11 cellular contexts compared by ENCODE assay signal in the genomic region with DNA sequence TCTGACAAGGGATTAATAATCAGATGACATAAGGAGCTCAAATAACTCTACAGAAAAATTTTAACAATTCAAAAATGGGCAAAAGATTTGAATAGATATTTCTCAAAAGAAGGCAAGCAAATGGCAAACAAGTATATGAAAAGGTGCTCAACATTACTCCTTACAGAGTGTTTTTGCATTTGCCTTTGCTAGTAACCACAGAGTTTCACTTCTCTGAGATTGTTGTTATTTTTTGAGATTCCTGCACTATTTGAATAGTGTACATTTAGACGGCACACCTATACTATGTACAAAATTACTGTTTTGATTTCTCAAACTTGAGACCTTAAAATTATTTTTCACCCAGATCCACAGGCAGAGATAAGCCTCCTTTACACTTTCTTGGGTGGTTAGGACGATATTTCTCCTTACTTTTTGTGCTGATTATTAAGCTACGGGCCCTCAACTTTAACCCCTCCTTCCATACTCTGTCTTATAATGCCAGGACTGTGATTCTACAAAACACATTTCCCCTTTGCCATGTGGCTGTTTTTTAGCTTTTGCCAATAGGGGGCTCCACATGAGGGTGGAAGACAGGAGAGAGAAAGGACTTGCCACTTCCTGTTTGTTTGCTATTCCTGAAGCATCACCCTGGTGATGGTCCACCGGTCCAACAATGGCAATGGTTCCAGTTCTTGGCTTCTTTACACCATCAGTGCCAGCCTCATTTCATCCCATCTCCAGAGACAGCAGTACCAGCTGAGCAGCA.
DNase-seq lines count a peak whose midpoint lies in the region; ATAC-seq and TF ChIP-seq lines count a peak whose summit lies in the region.
"Had no signal": no experiment of that assay in that cellular context is flagged by ENCODE, and none has a peak within 500 bp of the region (broad histone marks: within the 10 kb centered on the region; RNA-seq: fewer than 3 reads in every experiment).

No MANE protein-coding gene starts in this region.

- H3K27ac Mint-ChIP-seq in effector memory CD8-positive, alpha-beta T cell, result no peak overlapping the region
- H3K27ac Mint-ChIP-seq in Caco-2 (ENCODE audit: unreplicated experiment), result no peak overlapping the region

- H3K4me1 Mint-ChIP-seq in effector memory CD8-positive, alpha-beta T cell (ENCODE audit: low read depth in 2 of 2), result peaks cover 0 to 2% of the 10 kb centered on the region in 2 donors
- H3K4me1 Mint-ChIP-seq in Caco-2 (ENCODE audit: low read depth, unreplicated experiment), result no peaks in the 10 kb centered on the region

- no peaks in the 10 kb centered on the region for H3K9me3 Mint-ChIP-seq in effector memory CD8-positive, alpha-beta T cell
- H3K9me3 Mint-ChIP-seq in Caco-2 (ENCODE audit: unreplicated experiment), result no peaks in the 10 kb centered on the region

- H3K27me3 ChIP-seq in foreskin keratinocyte (peaks cover 4% of the 10 kb centered on the region), Caco-2 (replicated peaks; ENCODE audit: control insufficient read depth, insufficient read depth, low read length) (no peaks in the 10 kb centered on the region)

- peaks cover 2% of the 10 kb centered on the region; the same call in 1 of the 2 replicates for H3K9me3 ChIP-seq in Caco-2

- H3K27me3 Mint-ChIP-seq in effector memory CD8-positive, alpha-beta T cell, result peaks cover 35 to 38% of the 10 kb centered on the region in 2 donors
- H3K27me3 Mint-ChIP-seq in Caco-2 (ENCODE audit: insufficient read depth, unreplicated experiment), result peaks cover 6% of the 10 kb centered on the region

- CTCF ChIA-PET in Caco-2 (lab: Charles Lee), result no interaction called here

- intact Hi-C loops in Caco-2 (cut with micrococcal nuclease; ENCODE audit: unreplicated experiment), result no loop called here

- no TSS peak for BruUV-seq in Caco-2 (replicated peaks; lab: Mats Ljungman, UMichigan)

- H3K4me3 ChIP-seq in Caco-2 (ENCODE audit: low read depth, low read length), result no peak overlapping the region
- H3K4me3 ChIP-seq: smooth muscle cell had no signal

- no peaks in the 10 kb centered on the region for H3K36me3 Mint-ChIP-seq in effector memory CD8-positive, alpha-beta T cell (ENCODE audit: insufficient read depth)
- no peaks in the 10 kb centered on the region for H3K36me3 Mint-ChIP-seq in Caco-2 (ENCODE audit: insufficient read depth, unreplicated experiment)

- POLR2A ChIA-PET in Caco-2 (lab: Charles Lee), result no interaction called here

- TF ChIP-seq CTCF in foreskin keratinocyte (conservative IDR thresholded peaks at IDR 0.05) (peak; percentile 28), Caco-2 (IDR thresholded peaks at IDR 0.05; ENCODE audit: insufficient read depth in 1 of 2, low read depth in 1 of 2, low read length in 1 of 2, severe bottlenecking in 1 of 2, unreplicated experiment in 1 of 2) (no peak)

- no peak overlapping the region for H3K4me3 Mint-ChIP-seq in effector memory CD8-positive, alpha-beta T cell
- no peak overlapping the region for H3K4me3 Mint-ChIP-seq in Caco-2 (ENCODE audit: unreplicated experiment)

- H3K36me3 ChIP-seq in Caco-2 (ENCODE audit: control insufficient read depth, insufficient read depth, low read length), result no peaks in the 10 kb centered on the region

- no peak overlapping the region for H3K27ac ChIP-seq in foreskin keratinocyte

- no peak for DNase-seq in foreskin keratinocyte
- DNase-seq in effector memory CD8-positive, alpha-beta T cell, result no peak
- DNase-seq in NCI-H1436 treated with DMSO at 0.1 percent for 48 hours (lab: John Stamatoyannopoulos, UW), result no peak
- no peak for DNase-seq in Caco-2
- no peak for DNase-seq in NCI-H2171 (lab: John Stamatoyannopoulos, UW)
- DNase-seq: activated T-cell treated with anti-CD3 and anti-CD28 coated beads for 4 hours, dermis blood vessel endothelial cell had no signal

- ATAC-seq in GM18499 (IDR thresholded peaks at IDR 0.05; ENCODE audit: insufficient read depth, unreplicated experiment), result peak; percentile 92
- peak; percentile 94 for ATAC-seq in GM21717 (IDR thresholded peaks at IDR 0.05; ENCODE audit: unreplicated experiment)
- peak; percentile 55 for ATAC-seq in HG03571 (IDR thresholded peaks at IDR 0.05; ENCODE audit: unreplicated experiment)
- ATAC-seq in foreskin keratinocyte, result no peak
- no peak for ATAC-seq in effector memory CD8-positive, alpha-beta T cell (replicated peaks)

- H3K4me1 ChIP-seq in foreskin keratinocyte (no peaks in the 10 kb centered on the region), Caco-2 (no peaks in the 10 kb centered on the region)

Comparison
In these comparisons a context has a peak if more than half of its experiments do, and no peak if none do; other contexts are left out.
1. ATAC-seq: peak in GM18499 (single experiment), GM21717 (single experiment) and HG03571 (single experiment); none in foreskin keratinocyte (single experiment) and effector memory CD8-positive, alpha-beta T cell (single experiment).